In the genomic region with DNA sequence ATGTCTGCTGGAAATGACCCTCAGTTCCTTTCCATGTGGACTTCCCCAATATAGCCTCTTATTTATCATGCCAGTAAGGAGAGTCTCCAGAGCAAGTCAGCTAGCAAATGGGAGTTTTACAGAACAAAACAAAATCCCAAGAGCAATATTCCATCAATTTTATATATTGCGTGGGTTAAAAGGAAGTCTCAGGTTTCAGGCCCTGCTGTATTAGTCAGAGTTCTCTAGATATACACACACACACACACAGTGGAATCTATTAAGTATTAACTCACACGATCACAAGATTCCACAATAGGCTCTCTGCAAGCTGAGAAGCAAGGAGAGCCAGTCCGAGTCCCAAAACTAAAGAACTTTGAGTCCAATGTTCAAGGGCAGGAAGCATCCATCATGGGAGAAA, we compare ENCODE assay signal across 22 cellular contexts.
DNase-seq lines count a peak whose midpoint lies in the region; TF ChIP-seq lines count a peak whose summit lies in the region.
"Had no signal": no experiment of that assay in that cellular context is flagged by ENCODE, and none has a peak within 500 bp of the region (broad histone marks: within the 10 kb centered on the region; RNA-seq: fewer than 3 reads in every experiment).

No MANE protein-coding gene starts in this region.

- no peak for TF ChIP-seq CTCF in fibroblast of the aortic adventitia (IDR thresholded peaks at IDR 0.05; ENCODE audit: insufficient read depth, low read length)

- H3K18ac ChIP-seq in neuronal stem cell (ENCODE audit: low read length) = no peak overlapping the region

- WGBS in neuronal stem cell (ENCODE audit: extremely low coverage in 2 of 2, insufficient read length in 2 of 2, insufficient replicate concordance in 1 of 2), 2 donors = no CpG with 5 or more reads among the region's 3 CpGs

- H3K4me2 ChIP-seq in neuronal stem cell (ENCODE audit: insufficient read depth, low read length, poor library complexity, severe bottlenecking) = no peak overlapping the region

- no peak overlapping the region for H3K23ac ChIP-seq in neuronal stem cell (ENCODE audit: low read depth, low read length, poor library complexity)

- no peaks in the 10 kb centered on the region for H3K4me1 ChIP-seq in adipocyte (ENCODE audit: control insufficient read depth, insufficient read depth, low read length)
- H3K4me1 ChIP-seq in neuronal stem cell (ENCODE audit: control insufficient read depth in 2 of 2, insufficient read depth in 1 of 2, low read depth in 1 of 2, low read length in 2 of 2) = peaks cover 0 to 2% of the 10 kb centered on the region in 2 donors
- H3K4me1 ChIP-seq: Peyer's patch, prostate gland, testis had no signal

- H3K9me3 ChIP-seq in adipocyte (ENCODE audit: control insufficient read depth, low read length) (no peaks in the 10 kb centered on the region), neuronal stem cell (replicated peaks in 1 of 2; ENCODE audit: control insufficient read depth in 2 of 2, insufficient read depth in 1 of 2, low read depth in 1 of 2, low read length in 2 of 2) (no peaks in the 10 kb centered on the region)
- H3K9me3 ChIP-seq: mucosa of descending colon, Peyer's patch, prostate gland, testis had no signal

- H3K27ac ChIP-seq in neuronal stem cell (replicated peaks; ENCODE audit: low read length) = no peak overlapping the region
- H3K27ac ChIP-seq: Peyer's patch, prostate gland, skin epidermis, testis had no signal

- H2AK5ac ChIP-seq in neuronal stem cell (ENCODE audit: low read depth, low read length) = no peak overlapping the region

- no peak overlapping the region for H3K14ac ChIP-seq in neuronal stem cell (ENCODE audit: low read length)

- H3K79me1 ChIP-seq in neuronal stem cell (ENCODE audit: low read depth, low read length) = no peaks in the 10 kb centered on the region

- H4K91ac ChIP-seq in neuronal stem cell (ENCODE audit: low read depth, low read length, poor library complexity) = no peak overlapping the region

- H2BK5ac ChIP-seq in neuronal stem cell (ENCODE audit: low read length) = no peak overlapping the region

- H3K27me3 ChIP-seq in adipocyte (replicated peaks; ENCODE audit: control insufficient read depth, insufficient read depth, low read length) = peaks cover 5% of the 10 kb centered on the region
- H3K27me3 ChIP-seq in neuronal stem cell (ENCODE audit: control insufficient read depth in 3 of 3, insufficient read depth in 3 of 3, low read depth in 1 of 3, low read length in 3 of 3) = no peaks in the 10 kb centered on the region
- H3K27me3 ChIP-seq: Peyer's patch, testis had no signal

- H3K4ac ChIP-seq in neuronal stem cell (ENCODE audit: low read length) = no peak overlapping the region

- no peak overlapping the region for H2AFZ ChIP-seq in neuronal stem cell (ENCODE audit: low read length)

- H2BK120ac ChIP-seq in neuronal stem cell (ENCODE audit: low read depth, low read length) = no peak overlapping the region

- H3K4me3 ChIP-seq in adipocyte (ENCODE audit: low read length) (no peak overlapping the region), fibroblast of the aortic adventitia (ENCODE audit: low read depth, low read length) (no peak overlapping the region), neuronal stem cell (ENCODE audit: low read length in 2 of 2) (no peak overlapping the region)
- H3K4me3 ChIP-seq: mucosa of descending colon, Peyer's patch, prostate gland, skin epidermis, testis had no signal

- DNase-seq in H4 (ENCODE audit: low spot score) (peak; percentile 13), adipocyte (ENCODE audit: low read depth) (peak; percentile 8), fibroblast of the aortic adventitia (ENCODE audit: low read depth) (peak; percentile 45), renal cortical epithelial cell (ENCODE audit: low read depth) (peak; percentile 92), anterior cingulate cortex (lab: John Stamatoyannopoulos, UW) (no peak), NCI-H446 treated with DMSO at 0.1 percent for 48 hours (lab: John Stamatoyannopoulos, UW) (no peak), neuronal stem cell (ENCODE audit: low spot score) (no peak), NCI-H510A treated with DMSO at 0.1 percent for 48 hours (lab: John Stamatoyannopoulos, UW) (no peak)
- DNase-seq: activated CD4-positive, alpha-beta T cell treated with anti-CD3 and anti-CD28 coated beads, Interleukin-2, amount 50 U/mL, for 1 hour; CD4-positive, alpha-beta T cell; DND-41; endodermal cell; immature natural killer cell; mucosa of descending colon; NCI-H1417; NCI-H510A; NK-92 treated with Interleukin-12 subunit alpha and Interleukin-12 subunit beta, amount 100 ng/mL, for 24 hours; Peyer's patch; stimulated activated CD4-positive, alpha-beta T cell treated with anti-CD3 and anti-CD28 coated beads, Interleukin-1b, Interleukin-23, amount 100 ng/mL, for 48 hours; testis had no signal

- no peaks in the 10 kb centered on the region for H3K36me3 ChIP-seq in adipocyte (ENCODE audit: control insufficient read depth, insufficient read depth, low read length, severe bottlenecking)
- no peaks in the 10 kb centered on the region for H3K36me3 ChIP-seq in neuronal stem cell (replicated peaks in 1 of 2; ENCODE audit: control insufficient read depth in 2 of 2, insufficient read depth in 2 of 2, low read length in 2 of 2)
- H3K36me3 ChIP-seq: Peyer's patch, prostate gland had no signal

- no peak overlapping the region for H2BK15ac ChIP-seq in neuronal stem cell (ENCODE audit: low read length)

- H2BK12ac ChIP-seq in neuronal stem cell (ENCODE audit: low read length) = no peak overlapping the region

- H3K9ac ChIP-seq in adipocyte (ENCODE audit: low read length) = no peak overlapping the region
- no peak overlapping the region for H3K9ac ChIP-seq in neuronal stem cell (ENCODE audit: low read depth, low read length, poor library complexity)

- H4K8ac ChIP-seq in neuronal stem cell (ENCODE audit: low read depth, low read length) = no peak overlapping the region

Comparison
In these comparisons a context has a peak if more than half of its experiments do, and no peak if none do; other contexts are left out.
1. DNase-seq: peak in H4 (single experiment), adipocyte (single experiment), fibroblast of the aortic adventitia (single experiment) and renal cortical epithelial cell (single experiment); none in anterior cingulate cortex (0 of 58), NCI-H446 treated with DMSO at 0.1 percent for 48 hours (single experiment), neuronal stem cell (single experiment) and NCI-H510A treated with DMSO at 0.1 percent for 48 hours (single experiment).